27 cellular contexts compared by ENCODE assay signal in genomic region chr3:31896643-31897433, GRCh38.
DNase-seq lines count a peak whose midpoint lies in the region; ATAC-seq and TF ChIP-seq lines count a peak whose summit lies in the region.
"Had no signal": no experiment of that assay in that cellular context is flagged by ENCODE, and none has a peak within 500 bp of the region (broad histone marks: within the 10 kb centered on the region; RNA-seq: fewer than 3 reads in every experiment).

No MANE protein-coding gene starts in this region.

- peaks cover 33% of the 10 kb centered on the region for H3K4me1 ChIP-seq in H9 (ENCODE audit: insufficient read depth, low read length)
- peaks cover 73% of the 10 kb centered on the region for H3K4me1 ChIP-seq in OCI-LY7 (ENCODE audit: insufficient read depth, low read length, poor library complexity, severe bottlenecking)
- H3K4me1 ChIP-seq in foreskin keratinocyte = peaks cover 61% of the 10 kb centered on the region
- H3K4me1 ChIP-seq: BLaER1 treated with 17β-estradiol and CSF1 and Interleukin-3, amounts not matched to agents 10 nM and 100 nM had no signal

- H2BK12ac ChIP-seq in H9 (ENCODE audit: insufficient read length, low read depth, low read length) = no peak overlapping the region

- no peaks in the 10 kb centered on the region for H3K23me2 ChIP-seq in H9 (ENCODE audit: insufficient read length, low read depth, low read length, poor library complexity, severe bottlenecking)

- H4K91ac ChIP-seq in H9 (ENCODE audit: insufficient read length, low read depth, low read length) = no peak overlapping the region

- H3K36me3 ChIP-seq in OCI-LY7 (ENCODE audit: insufficient read depth, low read length) = peaks cover 45% of the 10 kb centered on the region
- H3K36me3 ChIP-seq: BLaER1 treated with 17β-estradiol and CSF1 and Interleukin-3, amounts not matched to agents 10 nM and 100 nM; sigmoid colon; transverse colon had no signal

- no peak overlapping the region for H2BK20ac ChIP-seq in H9 (ENCODE audit: low read depth, low read length, poor library complexity, severe bottlenecking)

- no peaks in the 10 kb centered on the region for H3K9me3 Mint-ChIP-seq in H9
- no peaks in the 10 kb centered on the region for H3K9me3 Mint-ChIP-seq in nephron progenitor cell
- H3K9me3 Mint-ChIP-seq in activated CD8-positive, alpha-beta memory T cell treated with anti-CD3 and anti-CD28 coated beads, Interleukin-2, amount 10 ng/mL, durations not matched to agents 7 days and 5 days (ENCODE audit: low read depth) = no peaks in the 10 kb centered on the region
- H3K9me3 Mint-ChIP-seq: activated CD8-positive, alpha-beta T cell treated with anti-CD3 and anti-CD28 coated beads for 36 hours; activated naive CD8-positive, alpha-beta T cell treated with anti-CD3 and anti-CD28 coated beads, Interleukin-2, amount 10 ng/mL, durations not matched to agents 7 days and 5 days had no signal

- H3K79me2 ChIP-seq in H9 (ENCODE audit: insufficient read depth, low read length) (peaks cover 17% of the 10 kb centered on the region; the same call in 1 of the 2 replicates), OCI-LY7 (ENCODE audit: insufficient read depth, low read depth, low read length) (peaks cover 96% of the 10 kb centered on the region)

- H4K5ac ChIP-seq in H9 (ENCODE audit: insufficient read length, low read depth, low read length) = no peak overlapping the region

- peak overlapping the region; percentile 63 for H3K27ac ChIP-seq in H9 (ENCODE audit: insufficient read length, low read depth, low read length)
- H3K27ac ChIP-seq in OCI-LY7 (ENCODE audit: low read depth, low read length, poor library complexity, severe bottlenecking) = no peak overlapping the region
- peak overlapping the region; percentile 97 for H3K27ac ChIP-seq in foreskin keratinocyte
- H3K27ac ChIP-seq: BLaER1 treated with 17β-estradiol and CSF1 and Interleukin-3, amounts not matched to agents 10 nM and 100 nM; dorsolateral prefrontal cortex; sigmoid colon; transverse colon had no signal

- BruUV-seq in OCI-LY7 (replicated peaks; lab: Mats Ljungman, UMichigan) = no TSS peak

- H3K4me3 Mint-ChIP-seq in H9 = no peak overlapping the region
- H3K4me3 Mint-ChIP-seq in nephron progenitor cell = no peak overlapping the region
- H3K4me3 Mint-ChIP-seq in activated CD8-positive, alpha-beta memory T cell treated with anti-CD3 and anti-CD28 coated beads, Interleukin-2, amount 10 ng/mL, durations not matched to agents 7 days and 5 days = no peak overlapping the region
- H3K4me3 Mint-ChIP-seq: activated CD8-positive, alpha-beta T cell treated with anti-CD3 and anti-CD28 coated beads for 36 hours; activated naive CD8-positive, alpha-beta T cell treated with anti-CD3 and anti-CD28 coated beads, Interleukin-2, amount 10 ng/mL, durations not matched to agents 7 days and 5 days had no signal

- H2AK5ac ChIP-seq in H9 (ENCODE audit: insufficient read length, low read length) = no peak overlapping the region

- H3K27me3 ChIP-seq in H9 (ENCODE audit: insufficient read depth, low read length) = no peaks in the 10 kb centered on the region
- no peaks in the 10 kb centered on the region for H3K27me3 ChIP-seq in foreskin keratinocyte
- H3K27me3 ChIP-seq: BLaER1 treated with 17β-estradiol and CSF1 and Interleukin-3, amounts not matched to agents 10 nM and 100 nM; dorsolateral prefrontal cortex; sigmoid colon; transverse colon had no signal

- no CpG with 5 or more reads among the region's 6 CpGs for WGBS in H9 (ENCODE audit: extremely low coverage, insufficient read length, low lambda C conversion rate)

- H2BK120ac ChIP-seq in H9 (ENCODE audit: low read depth, low read length, poor library complexity, severe bottlenecking) = no peak overlapping the region

- no peak overlapping the region for H2BK15ac ChIP-seq in H9 (ENCODE audit: low read depth, low read length)

- ATAC-seq in foreskin keratinocyte (no peak), GM21528 (IDR thresholded peaks at IDR 0.05; ENCODE audit: low FRiP score, unreplicated experiment) (no peak), GM21717 (IDR thresholded peaks at IDR 0.05; ENCODE audit: unreplicated experiment) (no peak)
- no peak for ATAC-seq in activated CD8-positive, alpha-beta memory T cell treated with anti-CD3 and anti-CD28 coated beads, Interleukin-2, amount 10 ng/mL, durations not matched to agents 7 days and 5 days
- ATAC-seq: activated CD4-positive, CD25-positive, alpha-beta regulatory T cell treated with anti-CD3 and anti-CD28 coated beads, Interleukin-2, amount 50 U/mL, for 24 hours; activated CD8-positive, alpha-beta T cell treated with anti-CD3 and anti-CD28 coated beads for 36 hours; HCT116; PC-3 had no signal

- H2BK5ac ChIP-seq in H9 (ENCODE audit: insufficient read length, low read length) = no peak overlapping the region

- POLR2A ChIA-PET in OCI-LY7 (lab: Charles Lee) = interaction anchor here (0.9 to 2.3 kb wide), 7 partner anchors 8 to 79 kb away, joined by 3 to 9 read pairs (median 3); no protein-coding TSS in a partner anchor

- H2AFZ ChIP-seq in H9 (ENCODE audit: low read length) = no peak overlapping the region
- no peak overlapping the region for H2AFZ ChIP-seq in OCI-LY7 (ENCODE audit: low read length)

- H3K23ac ChIP-seq in H9 (ENCODE audit: insufficient read length, low read depth, low read length) = no peak overlapping the region

- intact Hi-C loops in OCI-LY7 (cut with micrococcal nuclease; ENCODE audit: unreplicated experiment) = no loop called here

- H3K4me2 ChIP-seq in H9 (ENCODE audit: insufficient read depth, insufficient read length, low read length) = no peak overlapping the region
- peak overlapping the region; percentile 7; the same call in 1 of the 2 replicates for H3K4me2 ChIP-seq in OCI-LY7 (ENCODE audit: low read length)
- H3K4me2 ChIP-seq: BLaER1 treated with 17β-estradiol and CSF1 and Interleukin-3, amounts not matched to agents 10 nM and 100 nM had no signal

- H3K9me2 ChIP-seq in OCI-LY7 (ENCODE audit: insufficient read depth, low read length) = no peaks in the 10 kb centered on the region

- no peak overlapping the region for H3K4ac ChIP-seq in H9 (ENCODE audit: low read depth, low read length)

- H4K8ac ChIP-seq in H9 (replicated peaks; ENCODE audit: insufficient read length, low read depth, low read length) = no peak overlapping the region

- DNase-seq in H9 = no peak
- DNase-seq in OCI-LY7 (ENCODE audit: low spot score) = no peak
- no peak for DNase-seq in foreskin keratinocyte
- DNase-seq in nephron progenitor cell = no peak
- no peak for DNase-seq in activated CD8-positive, alpha-beta memory T cell treated with anti-CD3 and anti-CD28 coated beads, Interleukin-2, amount 10 ng/mL, durations not matched to agents 7 days and 5 days
- no peak for DNase-seq in NCI-H526 (lab: John Stamatoyannopoulos, UW)
- DNase-seq: activated CD8-positive, alpha-beta T cell treated with anti-CD3 and anti-CD28 coated beads for 36 hours; activated effector memory CD4-positive, alpha-beta T cell treated with Interleukin-2 at 50 U/mL for 16 hours; activated naive CD8-positive, alpha-beta T cell treated with anti-CD3 and anti-CD28 coated beads, Interleukin-2, amount 10 ng/mL, durations not matched to agents 7 days and 5 days; activated T-cell treated with anti-CD3 and anti-CD28 coated beads for 4 hours; COR-L47; dorsolateral prefrontal cortex; glutamatergic neuron; NCI-H1092; NCI-H2029; NCI-H226; NCI-H748 treated with DMSO at 0.1 percent for 48 hours; PC-3; SHP77 treated with DMSO at 0.1 percent for 48 hours; sigmoid colon; transverse colon had no signal

- H3K9me3 ChIP-seq in H9 (ENCODE audit: control insufficient read depth, low read depth, low read length) (no peaks in the 10 kb centered on the region), OCI-LY7 (ENCODE audit: low read length) (no peaks in the 10 kb centered on the region)
- H3K9me3 ChIP-seq: BLaER1 treated with 17β-estradiol and CSF1 and Interleukin-3, amounts not matched to agents 10 nM and 100 nM; sigmoid colon; transverse colon had no signal

- H3K79me1 ChIP-seq in H9 (ENCODE audit: insufficient read depth, low read depth, low read length, poor library complexity, severe bottlenecking) = peaks cover under 1% of the 10 kb centered on the region

- CTCF ChIA-PET in OCI-LY7 (lab: Charles Lee; ENCODE audit: unreplicated experiment) = interaction anchor here (0.5 to 0.6 kb wide), 2 partner anchors 14 to 1094 kb away, joined by 3 read pairs; no protein-coding TSS in a partner anchor
- CTCF ChIA-PET in activated CD8-positive, alpha-beta memory T cell treated with anti-CD3 and anti-CD28 coated beads, Interleukin-2, amount 10 ng/mL, durations not matched to agents 7 days and 5 days (lab: Charles Lee) = interaction anchor here (0.5 kb wide), 1 partner anchor 858 kb away, joined by 3 read pairs; no protein-coding TSS in a partner anchor

- H3K36me3 Mint-ChIP-seq in H9 (ENCODE audit: insufficient read depth in 1 of 3, low read depth in 3 of 3) = no peaks in the 10 kb centered on the region; a peak in 1 of 7 replicates
- no peaks in the 10 kb centered on the region for H3K36me3 Mint-ChIP-seq in nephron progenitor cell (ENCODE audit: low read depth)
- no peaks in the 10 kb centered on the region for H3K36me3 Mint-ChIP-seq in activated CD8-positive, alpha-beta memory T cell treated with anti-CD3 and anti-CD28 coated beads, Interleukin-2, amount 10 ng/mL, durations not matched to agents 7 days and 5 days

- H3K27me3 Mint-ChIP-seq in H9 (ENCODE audit: low read depth) = no peaks in the 10 kb centered on the region
- H3K27me3 Mint-ChIP-seq in nephron progenitor cell (ENCODE audit: low read depth, poor library complexity) = no peaks in the 10 kb centered on the region
- peaks cover 10% of the 10 kb centered on the region for H3K27me3 Mint-ChIP-seq in activated CD8-positive, alpha-beta memory T cell treated with anti-CD3 and anti-CD28 coated beads, Interleukin-2, amount 10 ng/mL, durations not matched to agents 7 days and 5 days

- H3T11ph ChIP-seq in H9 (ENCODE audit: low read length) = no peak overlapping the region

- H3K4me1 Mint-ChIP-seq in H9 (peaks cover 56 to 57% of the 10 kb centered on the region in 2 experiments), nephron progenitor cell (peaks cover 35% of the 10 kb centered on the region)
- H3K4me1 Mint-ChIP-seq in activated CD8-positive, alpha-beta memory T cell treated with anti-CD3 and anti-CD28 coated beads, Interleukin-2, amount 10 ng/mL, durations not matched to agents 7 days and 5 days = peaks cover 14% of the 10 kb centered on the region

- H3K4me3 ChIP-seq in OCI-LY7 (ENCODE audit: low read depth, low read length, poor library complexity, severe bottlenecking) = no peak overlapping the region
- H3K4me3 ChIP-seq: BLaER1 treated with 17β-estradiol and CSF1 and Interleukin-3, amounts not matched to agents 10 nM and 100 nM; dorsolateral prefrontal cortex; sigmoid colon; transverse colon had no signal

- H3K9ac ChIP-seq in H9 (ENCODE audit: extremely low read depth, insufficient read length, low read length) = no peak overlapping the region
- H3K9ac ChIP-seq: BLaER1 treated with 17β-estradiol and CSF1 and Interleukin-3, amounts not matched to agents 10 nM and 100 nM had no signal

- no peak overlapping the region for H3K14ac ChIP-seq in H9 (ENCODE audit: insufficient read depth, low read length)

- no peak overlapping the region for H3K56ac ChIP-seq in H9 (ENCODE audit: insufficient read length, low read depth, low read length)

- H3K18ac ChIP-seq in H9 (ENCODE audit: insufficient read length, low read depth, low read length) = no peak overlapping the region

- H4K20me1 ChIP-seq in H9 (ENCODE audit: control insufficient read depth, insufficient read depth, insufficient read length) (no peaks in the 10 kb centered on the region), OCI-LY7 (ENCODE audit: insufficient read depth, low read length) (0 out of 2 replicates have a peak, but pooled peaks cover 4% of the 10 kb centered on the region)
- H4K20me1 ChIP-seq: BLaER1 treated with 17β-estradiol and CSF1 and Interleukin-3, amounts not matched to agents 10 nM and 100 nM had no signal

- H3K27ac Mint-ChIP-seq in H9 = peak overlapping the region; percentile 0 to 86 (median 27); a peak in 5 of 7 replicates
- peak overlapping the region; percentile 34 for H3K27ac Mint-ChIP-seq in nephron progenitor cell
- H3K27ac Mint-ChIP-seq in activated CD8-positive, alpha-beta memory T cell treated with anti-CD3 and anti-CD28 coated beads, Interleukin-2, amount 10 ng/mL, durations not matched to agents 7 days and 5 days = no peak overlapping the region
- H3K27ac Mint-ChIP-seq: activated CD8-positive, alpha-beta T cell treated with anti-CD3 and anti-CD28 coated beads for 36 hours; activated naive CD8-positive, alpha-beta T cell treated with anti-CD3 and anti-CD28 coated beads, Interleukin-2, amount 10 ng/mL, durations not matched to agents 7 days and 5 days; progenitor cell of endocrine pancreas had no signal

- TF ChIP-seq CTCF in H9 (conservative IDR thresholded peaks at IDR 0.05) (no peak), OCI-LY7 (conservative IDR thresholded peaks at IDR 0.05; ENCODE audit: low read length) (no peak), foreskin keratinocyte (conservative IDR thresholded peaks at IDR 0.05) (no peak), nephron progenitor cell (IDR thresholded peaks at IDR 0.05) (no peak)
